Comparison of ENCODE assay signal across 9 cellular contexts in genomic region chr17:74430706-74431567, GRCh38. TPM values are rescaled to one million over a fixed set of nuclear protein-coding genes. Genes with fewer than 3 reads are reported as not detected.
DNase-seq lines count a peak whose midpoint lies in the region; ATAC-seq, FAIRE-seq and TF ChIP-seq lines count a peak whose summit lies in the region.
"Had no signal": no experiment of that assay in that cellular context is flagged by ENCODE, and none has a peak within 500 bp of the region (broad histone marks: within the 10 kb centered on the region; RNA-seq: fewer than 3 reads in every experiment).

No MANE protein-coding gene starts in this region.

- no peak for FAIRE-seq in A549 (lab: Jason Lieb, UNC)

- H3K27ac Mint-ChIP-seq in memory B cell = no peak overlapping the region

- H3K36me3 Mint-ChIP-seq in memory B cell = no peaks in the 10 kb centered on the region

- H3K36me3 ChIP-seq in Panc1 (ENCODE audit: control insufficient read depth, insufficient read depth, low read length) (no peaks in the 10 kb centered on the region; the same call in 1 of the 2 replicates), endocrine pancreas (ENCODE audit: control insufficient read depth, insufficient read depth, low read length) (no peaks in the 10 kb centered on the region), tibial artery (no peaks in the 10 kb centered on the region)

- H3K27me3 Mint-ChIP-seq in memory B cell = peaks cover 20% of the 10 kb centered on the region

- peak; percentile 91 to 97 for DNase-seq in A549 (ENCODE audit: low read depth in 1 of 2, low spot score in 1 of 2)
- peak; percentile 63 for DNase-seq in GM12865 (ENCODE audit: low read depth)
- peak; percentile 39 to 41 for DNase-seq in HL-60 (ENCODE audit: low read depth in 1 of 2, low spot score in 1 of 2)
- DNase-seq in Panc1 (ENCODE audit: low read depth, low spot score) = no peak
- DNase-seq in memory B cell (ENCODE audit: low spot score in 2 of 2) = peak in 1 of 2 donors; percentile 29
- peak; percentile 87 to 98 for DNase-seq in tibial artery

- peaks cover 19% of the 10 kb centered on the region for H3K27me3 ChIP-seq in HL-60 (ENCODE audit: insufficient read depth, poor library complexity, severe bottlenecking)
- no peaks in the 10 kb centered on the region for H3K27me3 ChIP-seq in Panc1 (ENCODE audit: control insufficient read depth, insufficient read depth, low read length)
- H3K27me3 ChIP-seq in endocrine pancreas (ENCODE audit: control insufficient read depth, insufficient read depth, low read length) = no peaks in the 10 kb centered on the region
- no peaks in the 10 kb centered on the region for H3K27me3 ChIP-seq in tibial artery

- H3K4me1 ChIP-seq in A549 = peaks cover 42% of the 10 kb centered on the region
- peaks cover 61% of the 10 kb centered on the region for H3K4me1 ChIP-seq in Panc1 (ENCODE audit: control insufficient read depth, insufficient read depth, low read length)
- peaks cover 3% of the 10 kb centered on the region for H3K4me1 ChIP-seq in endocrine pancreas (ENCODE audit: control insufficient read depth, insufficient read depth, low read length)
- peaks cover 0 to 74% (median 47%) of the 10 kb centered on the region in 4 donors for H3K4me1 ChIP-seq in tibial artery

- ATAC-seq in A549 = peak; percentile 66 to 84
- peak; percentile 81 for ATAC-seq in Panc1
- ATAC-seq in memory B cell (ENCODE audit: low read depth) = peak; percentile 58
- ATAC-seq in HG03025 (IDR thresholded peaks at IDR 0.05; ENCODE audit: low FRiP score, unreplicated experiment) = no peak

- intact Hi-C loops in Panc1 (cut with micrococcal nuclease; ENCODE audit: unreplicated experiment) (no loop called here), tibial artery (cut with DNase I; ENCODE audit: low total_unique reads) (no loop called here)

- H3K9ac ChIP-seq in endocrine pancreas (ENCODE audit: control insufficient read depth, insufficient read depth, low read length) = peak overlapping the region; percentile 93

- no peak for TF ChIP-seq CTCF in A549 (IDR thresholded peaks at IDR 0.05)
- no peak for TF ChIP-seq CTCF in GM12865 (IDR thresholded peaks at IDR 0.05; ENCODE audit: insufficient read depth, low read depth, low read length, missing control alignments)
- TF ChIP-seq CTCF in HL-60 (IDR thresholded peaks at IDR 0.05; ENCODE audit: insufficient read depth, low read length) = no peak
- no peak for TF ChIP-seq CTCF in Panc1 (IDR thresholded peaks at IDR 0.05)
- no peak for TF ChIP-seq CTCF in tibial artery (IDR thresholded peaks at IDR 0.05)

- no peak for TF ChIP-seq RAD21 in A549 (conservative IDR thresholded peaks at IDR 0.05 in 1 of 2, IDR thresholded peaks at IDR 0.05 in 1 of 2)

- in situ Hi-C loops in Panc1 (cut with HindIII; ENCODE audit: low pct_unique_long_range_greater_than_20kb, low sequenced_read_pairs) = no loop called here

- no TSS peak for BruUV-seq in Panc1 (replicated peaks; lab: Mats Ljungman, UMichigan)

- peak overlapping the region; percentile 71 for H3K4me3 Mint-ChIP-seq in memory B cell

- whole genome bisulfite sequencing in A549 (ENCODE audit: missing lambda C conversion rate) = 2% methylated on average over 32 of the region's 67 CpGs

- POLR2A ChIA-PET in A549 (lab: Yijun Ruan, JAX) = interaction anchor here (0.6 to 2.1 kb wide), 16 partner anchors 8 to 227 kb away, joined by 3 to 20 read pairs (median 5); no protein-coding TSS in a partner anchor
- POLR2A ChIA-PET in Panc1 (lab: Charles Lee) = interaction anchor here (0.6 kb wide), 2 partner anchors 14 to 197 kb away, joined by 8 read pairs; no protein-coding TSS in a partner anchor

- CTCF ChIA-PET in A549 (lab: Yijun Ruan, JAX) (interaction anchor here (0.8 to 3.8 kb wide), 15 partner anchors 8 to 63 kb away, joined by 3 to 39 read pairs (median 4); no protein-coding TSS in a partner anchor), Panc1 (lab: Charles Lee) (no interaction called here)

- H3K4me1 Mint-ChIP-seq in memory B cell = peaks cover 6% of the 10 kb centered on the region

- H3K4me3 ChIP-seq in A549 (peak overlapping the region; percentile 78), GM12865 (ENCODE audit: low read depth, low read length) (peak overlapping the region; percentile 16), HL-60 (replicated peaks; ENCODE audit: insufficient read depth, low read length) (peak overlapping the region; percentile 46), Panc1 (ENCODE audit: low read depth in 2 of 2, low read length in 2 of 2) (peak overlapping the region; percentile 54 to 73), endocrine pancreas (ENCODE audit: control insufficient read depth, insufficient read depth, low read length) (no peak overlapping the region), tibial artery (peak overlapping the region; percentile 84 to 91)

- H3K4me2 ChIP-seq in A549 = peak overlapping the region; percentile 91

- peak; percentile 9 for TF ChIP-seq POLR2A in A549 (IDR thresholded peaks at IDR 0.05; ENCODE audit: low read length)

- H3K9me3 ChIP-seq in A549 (no peaks in the 10 kb centered on the region), Panc1 (ENCODE audit: control insufficient read depth, insufficient read depth, low read depth, low read length) (no peaks in the 10 kb centered on the region), endocrine pancreas (ENCODE audit: control insufficient read depth, low read length) (no peaks in the 10 kb centered on the region), tibial artery (no peaks in the 10 kb centered on the region)

- no peaks in the 10 kb centered on the region for H3K9me3 Mint-ChIP-seq in memory B cell

- TF ChIP-seq EP300 in A549 (IDR thresholded peaks at IDR 0.05) = peak; percentile 39 to 71; a peak in 2 of 5 replicates

- H3K27ac ChIP-seq in A549 (peak overlapping the region; percentile 95 to 99), HL-60 (replicated peaks) (peak overlapping the region; percentile 21; the same call in 1 of the 2 replicates), Panc1 (ENCODE audit: low read length) (peak overlapping the region; percentile 84), tibial artery (peak overlapping the region; percentile 93 to 100)

TF ChIP-seq in A549, 52 proteins besides CTCF, POLR2A, EP300 and RAD21 (continues in another document):
- peak; percentile 36 to 82; a peak in 4 of 5 replicates for TF ChIP-seq JUN (IDR thresholded peaks at IDR 0.05)
- peak; percentile 51; the same call in 1 of the 2 replicates for TF ChIP-seq MYC (IDR thresholded peaks at IDR 0.05; ENCODE audit: borderline replicate concordance, low read length)
- TF ChIP-seq E2F6 (IDR thresholded peaks at IDR 0.05; ENCODE audit: borderline replicate concordance, low read depth) = peak; percentile 11; the same call in 1 of the 2 replicates
- peak; percentile 63; the same call in 1 of the 2 replicates for TF ChIP-seq PHF8 (IDR thresholded peaks at IDR 0.05; ENCODE audit: borderline replicate concordance, low read depth)
- no peak for TF ChIP-seq HOXB13 (CRISPR knock-in tag; IDR thresholded peaks at IDR 0.05; ENCODE audit: low read depth)
- peak; percentile 43; the same call in 1 of the 2 replicates for TF ChIP-seq JUNB (IDR thresholded peaks at IDR 0.05)
- peak; percentile 51 for TF ChIP-seq CHD2 (IDR thresholded peaks at IDR 0.05; ENCODE audit: low read length, partially characterized antibody)
- TF ChIP-seq CBX2 (IDR thresholded peaks at IDR 0.05; ENCODE audit: borderline replicate concordance, low read depth) = no peak
- peak; percentile 58 for TF ChIP-seq FOSL2 (IDR thresholded peaks at IDR 0.05)
- peak; percentile 71 for TF ChIP-seq FOSL2 (CRISPR knock-in tag; IDR thresholded peaks at IDR 0.05)
- TF ChIP-seq HMGXB4 (CRISPR knock-in tag; IDR thresholded peaks at IDR 0.05; ENCODE audit: borderline replicate concordance) = 0 out of 2 replicates have a peak, but pooled peaks have one; percentile 15
- TF ChIP-seq EHF (CRISPR knock-in tag; IDR thresholded peaks at IDR 0.05) = peak; percentile 38; the same call in 1 of the 2 replicates
- TF ChIP-seq EHMT2 (IDR thresholded peaks at IDR 0.05; ENCODE audit: low read depth) = no peak
- TF ChIP-seq HOXB5 (CRISPR knock-in tag; IDR thresholded peaks at IDR 0.05) = no peak
- TF ChIP-seq TFCP2L1 (CRISPR knock-in tag; IDR thresholded peaks at IDR 0.05) = 0 out of 2 replicates have a peak, but pooled peaks have one; percentile 14
- TF ChIP-seq MAFK (IDR thresholded peaks at IDR 0.05; ENCODE audit: partially characterized antibody) = no peak
- TF ChIP-seq RNF2 (IDR thresholded peaks at IDR 0.05; ENCODE audit: borderline replicate concordance, low read depth) = peak; percentile 32; the same call in 1 of the 2 replicates

RNA-seq across cellular contexts. Expression of gene GPRC5C, which starts 1.0 kb away (rescaled TPM):
- 36.5 and 44.2 TPM in 2 replicates for polyA plus RNA-seq in A549 (2011; rRNA removed)
- 49.3 and 76.1 TPM in 2 replicates for polyA plus RNA-seq in A549 (2012; cell fraction: cytosol; rRNA removed)
- polyA plus RNA-seq in A549 (2012; cell fraction: nucleus; rRNA removed) = 79.6 and 118 TPM in 2 replicates
- polyA plus RNA-seq in A549 (2017; fragmentation: RNase III; extraction: RNeasy Plus Mini Kit Qiagen cat#74134 plus additional on column Dnase treatment) = 42.4 to 49.2 TPM (median 44.0 TPM) in 3 replicates
- polyA minus RNA-seq in A549 (2011; rRNA and poly(A)+ RNA removed) = 47.8 and 50.9 TPM in 2 replicates
- 57.1 TPM for total RNA-seq in Panc1 (2021; ENCODE audit: unreplicated experiment)
- polyA plus RNA-seq in Panc1 (2012; ENCODE audit: insufficient read length) = 49.5 TPM
- total RNA-seq: myocyte had no signal

RNA-seq across cellular contexts. Expression of gene CD300A, which starts 35.5 kb away (rescaled TPM):
- polyA plus RNA-seq in A549 (2011; rRNA removed) (not detected in 2 replicates), A549 (2017; fragmentation: RNase III; extraction: RNeasy Plus Mini Kit Qiagen cat#74134 plus additional on column Dnase treatment) (not detected in 3 replicates)
- polyA plus RNA-seq in A549 (2012; cell fraction: cytosol; rRNA removed) = not detected in 2 replicates
- 0.04 TPM in 1 of 2 replicates, not detected in the other for polyA plus RNA-seq in A549 (2012; cell fraction: nucleus; rRNA removed)
- polyA minus RNA-seq in A549 (2011; rRNA and poly(A)+ RNA removed) = not detected in 2 replicates
- total RNA-seq in Panc1 (2021; ENCODE audit: unreplicated experiment) = 0.21 TPM
- not detected for polyA plus RNA-seq in Panc1 (2012; ENCODE audit: insufficient read length)
- total RNA-seq: myocyte had no signal

Comparison
In these comparisons a context has a peak if more than half of its experiments do, and no peak if none do; other contexts are left out.
1. H3K27ac ChIP-seq: peak in every context shown above with its lines; median percentile 97 in A549; 96 in tibial artery; 84 in Panc1; 21 in HL-60.